In genomic region chr13:110538632-110539031, GRCh38 we compare ENCODE assay signal across 11 cellular contexts. TPM values are rescaled to one million over a fixed set of nuclear protein-coding genes. Genes with fewer than 3 reads are reported as not detected.
A peak's percentile ranks its signal among the peaks of the same experiment; 100 is the strongest.
DNase-seq lines count a peak whose midpoint lies in the region; ATAC-seq and TF ChIP-seq lines count a peak whose summit lies in the region.
"Had no signal": no experiment of that assay in that cellular context is flagged by ENCODE, and none has a peak within 500 bp of the region (broad histone marks: within the 10 kb centered on the region; RNA-seq: fewer than 3 reads in every experiment).

No MANE protein-coding gene starts in this region.

- no peak overlapping the region for H3K4me3 Mint-ChIP-seq in CD8-positive, alpha-beta memory T cell
- H3K4me3 Mint-ChIP-seq: activated CD4-positive, alpha-beta T cell treated with anti-CD3 and anti-CD28 coated beads for 36 hours had no signal

- no peak for TF ChIP-seq POLR2A in right lobe of liver (IDR thresholded peaks at IDR 0.05)

- no peaks in the 10 kb centered on the region for H3K9me3 ChIP-seq in right lobe of liver
- no peaks in the 10 kb centered on the region for H3K9me3 ChIP-seq in CD8-positive, alpha-beta memory T cell (ENCODE audit: low read length)
- H3K9me3 ChIP-seq: BE2C had no signal

- no peaks in the 10 kb centered on the region for H3K27me3 ChIP-seq in right lobe of liver
- H3K27me3 ChIP-seq in CD8-positive, alpha-beta memory T cell (ENCODE audit: insufficient read depth, low read length, poor library complexity, severe bottlenecking): no peaks in the 10 kb centered on the region
- H3K27me3 ChIP-seq: BE2C had no signal

- H3K4me1 Mint-ChIP-seq in CD8-positive, alpha-beta memory T cell: peaks cover 0 to 6% (median 1%) of the 10 kb centered on the region in 3 donors

- H3K27ac Mint-ChIP-seq in CD8-positive, alpha-beta memory T cell: no peak overlapping the region
- H3K27ac Mint-ChIP-seq: activated CD4-positive, alpha-beta T cell treated with anti-CD3 and anti-CD28 coated beads for 36 hours had no signal

- peaks cover 0 to 48% (median 19%) of the 10 kb centered on the region in 4 donors for H3K4me1 ChIP-seq in right lobe of liver
- no peaks in the 10 kb centered on the region for H3K4me1 ChIP-seq in CD8-positive, alpha-beta memory T cell (ENCODE audit: insufficient read depth, low read length)
- H3K4me1 ChIP-seq: BE2C had no signal

- H3K36me3 Mint-ChIP-seq in CD8-positive, alpha-beta memory T cell: no peaks in the 10 kb centered on the region

- WGBS in right lobe of liver (ENCODE audit: insufficient coverage, low coverage, low lambda C conversion rate, missing lambda C conversion rate): 54% methylated on average over 5 of the region's 5 CpGs

- peak overlapping the region in 2 of 3 donors; percentile 31 to 70 for H3K27ac ChIP-seq in right lobe of liver
- H3K27ac ChIP-seq in CD8-positive, alpha-beta memory T cell (ENCODE audit: low read depth, low read length): no peak overlapping the region

- no peaks in the 10 kb centered on the region for H3K9me3 Mint-ChIP-seq in CD8-positive, alpha-beta memory T cell

- CTCF ChIA-PET in CD8-positive, alpha-beta memory T cell (lab: Charles Lee): no interaction called here

- H3K4me3 ChIP-seq in right lobe of liver: no peak overlapping the region
- H3K4me3 ChIP-seq in CD8-positive, alpha-beta memory T cell (ENCODE audit: low read length): no peak overlapping the region

- POLR2A ChIA-PET in CD8-positive, alpha-beta memory T cell (lab: Charles Lee): interaction anchor here (0.7 kb wide), 1 partner anchor 320 kb away, joined by 8 read pairs; no protein-coding TSS in a partner anchor

- no peak for TF ChIP-seq CTCF in right lobe of liver (IDR thresholded peaks at IDR 0.05)

- intact Hi-C loops in right lobe of liver (cut with DNase I): no loop called here

- no peaks in the 10 kb centered on the region for H3K36me3 ChIP-seq in right lobe of liver
- no peaks in the 10 kb centered on the region for H3K36me3 ChIP-seq in CD8-positive, alpha-beta memory T cell (ENCODE audit: insufficient read depth, low read length)
- H3K36me3 ChIP-seq: BE2C had no signal

- DNase-seq in COLO668 (lab: John Stamatoyannopoulos, UW; ENCODE audit: unreplicated experiment) (peak; percentile 65), UCSD-AML1 (lab: John Stamatoyannopoulos, UW; ENCODE audit: unreplicated experiment) (peak; percentile 62), right lobe of liver (peak in 1 of 3 donors; percentile 47), NCI-H1417 treated with DMSO at 0.1 percent for 48 hours (lab: John Stamatoyannopoulos, UW) (no peak), NCI-H1694 (lab: John Stamatoyannopoulos, UW) (no peak)
- no peak for DNase-seq in CD8-positive, alpha-beta memory T cell
- DNase-seq in effector CD8-positive, alpha-beta T cell (lab: John Stamatoyannopoulos, UW): no peak
- DNase-seq: activated CD4-positive, alpha-beta T cell treated with anti-CD3 and anti-CD28 coated beads for 36 hours; BE2C; substantia nigra had no signal

- H3K27me3 Mint-ChIP-seq in CD8-positive, alpha-beta memory T cell: peaks cover 0 to 8% of the 10 kb centered on the region in 2 donors
- H3K27me3 Mint-ChIP-seq: activated CD4-positive, alpha-beta T cell treated with anti-CD3 and anti-CD28 coated beads for 36 hours had no signal

- ATAC-seq in GM21576 (IDR thresholded peaks at IDR 0.05; ENCODE audit: unreplicated experiment): peak; percentile 61
- ATAC-seq in right lobe of liver: peak; percentile 36 to 61 (median 46)
- ATAC-seq: activated CD4-positive, alpha-beta T cell treated with anti-CD3 and anti-CD28 coated beads for 36 hours had no signal

RNA-seq across cellular contexts. Expression of gene RAB20, which starts 22.9 kb away (rescaled TPM):
- total RNA-seq in right lobe of liver: 10 to 100 TPM; 12.5 to 47.2 (median 36.3) TPM
- 1 to 10 TPM in 1 of 2 experiments, under 1 TPM in 1; 0.84 to 1.2 TPM for total RNA-seq in CD8-positive, alpha-beta memory T cell
- polyA plus RNA-seq in CD8-positive, alpha-beta memory T cell: 2.7 TPM

Comparison
In these comparisons a context has a peak if more than half of its experiments do, and no peak if none do; other contexts are left out.
1. DNase-seq: peak in COLO668 (single experiment) and UCSD-AML1 (single experiment); none in NCI-H1417 treated with DMSO at 0.1 percent for 48 hours (single experiment), CD8-positive, alpha-beta memory T cell (0 of 5), NCI-H1694 (single experiment) and effector CD8-positive, alpha-beta T cell (single experiment).
2. RNA of gene RAB20, which starts 22.9 kb away (total RNA-seq): 12.5 to 47.2 TPM in right lobe of liver; 0.84 to 1.2 TPM in CD8-positive, alpha-beta memory T cell; every median in the first group is over 4 times any median in the second.